In genomic region chr22:24156915-24157782, GRCh38 we compare ENCODE assay signal across 8 cellular contexts. TPM values are rescaled to one million over a fixed set of nuclear protein-coding genes. Genes with fewer than 3 reads are reported as not detected.
DNase-seq lines count a peak whose midpoint lies in the region; ATAC-seq and TF ChIP-seq lines count a peak whose summit lies in the region.

No MANE protein-coding gene starts in this region.

- peak; percentile 73 for TF ChIP-seq POLR2A in Raji (IDR thresholded peaks at IDR 0.05; ENCODE audit: insufficient read depth, low read depth, low read length)

- DNase-seq in Daoy (ENCODE audit: low read depth) (peak; percentile 87), KG1 (lab: John Stamatoyannopoulos, UW) (peak; percentile 68), foreskin keratinocyte (peak; percentile 41 to 57), neuronal stem cell (ENCODE audit: low spot score) (peak; percentile 77), substantia nigra (lab: John Stamatoyannopoulos, UW) (peak in 42 of 49 donors; percentile 7 to 83 (median 45))
- DNase-seq in activated effector memory CD4-positive, alpha-beta T cell treated with anti-CD3 and anti-CD28 coated beads, Interleukin-2, amount 50 U/mL, for 16 hours, result peak; percentile 94

- no peaks in the 10 kb centered on the region for H3K27me3 ChIP-seq in foreskin keratinocyte
- H3K27me3 ChIP-seq in neuronal stem cell (ENCODE audit: control insufficient read depth in 3 of 3, insufficient read depth in 3 of 3, low read depth in 1 of 3, low read length in 3 of 3), result peaks cover 0 to 15% (median 0%) of the 10 kb centered on the region in 3 experiments

- H3K4ac ChIP-seq in neuronal stem cell (ENCODE audit: low read length), result no peak overlapping the region

- H3K23ac ChIP-seq in neuronal stem cell (ENCODE audit: low read depth, low read length, poor library complexity), result peak overlapping the region; percentile 76

- H3K4me1 ChIP-seq in foreskin keratinocyte, result peaks cover 3% of the 10 kb centered on the region
- peaks cover 13% of the 10 kb centered on the region in 2 donors for H3K4me1 ChIP-seq in neuronal stem cell (ENCODE audit: control insufficient read depth in 2 of 2, insufficient read depth in 1 of 2, low read depth in 1 of 2, low read length in 2 of 2)

- H3K4me2 ChIP-seq in neuronal stem cell (ENCODE audit: insufficient read depth, low read length, poor library complexity, severe bottlenecking), result peak overlapping the region; percentile 99

- H4K8ac ChIP-seq in neuronal stem cell (ENCODE audit: low read depth, low read length), result no peak overlapping the region

- peaks cover 3 to 23% of the 10 kb centered on the region in 2 donors for H3K36me3 ChIP-seq in neuronal stem cell (replicated peaks in 1 of 2; ENCODE audit: control insufficient read depth in 2 of 2, insufficient read depth in 2 of 2, low read length in 2 of 2)

- ATAC-seq in GM21723 (IDR thresholded peaks at IDR 0.05; ENCODE audit: unreplicated experiment) (peak; percentile 78), foreskin keratinocyte (peak; percentile 87)

- no peak overlapping the region for H3K14ac ChIP-seq in neuronal stem cell (ENCODE audit: low read length)

- H2BK5ac ChIP-seq in neuronal stem cell (ENCODE audit: low read length), result peak overlapping the region; percentile 26

- peak; percentile 89 for TF ChIP-seq CTCF in foreskin keratinocyte (conservative IDR thresholded peaks at IDR 0.05)

- H2BK120ac ChIP-seq in neuronal stem cell (ENCODE audit: low read depth, low read length), result no peak overlapping the region

- peak overlapping the region; percentile 41 for H2AFZ ChIP-seq in neuronal stem cell (ENCODE audit: low read length)

- H3K27ac ChIP-seq in foreskin keratinocyte (no peak overlapping the region), neuronal stem cell (replicated peaks; ENCODE audit: low read length) (no peak overlapping the region), substantia nigra (ENCODE audit: low read depth, low read length, poor library complexity, severe bottlenecking) (peak overlapping the region; percentile 51)

- no CpG with 5 or more reads among the region's 22 CpGs for WGBS in neuronal stem cell (ENCODE audit: extremely low coverage in 2 of 2, insufficient read length in 2 of 2, insufficient replicate concordance in 1 of 2), 2 donors

- peak overlapping the region; percentile 93 for H2AK5ac ChIP-seq in neuronal stem cell (ENCODE audit: low read depth, low read length)

- peaks cover 2% of the 10 kb centered on the region for H3K79me1 ChIP-seq in neuronal stem cell (ENCODE audit: low read depth, low read length)

- H2BK15ac ChIP-seq in neuronal stem cell (ENCODE audit: low read length), result peak overlapping the region; percentile 30

- H2BK12ac ChIP-seq in neuronal stem cell (ENCODE audit: low read length), result no peak overlapping the region

- H3K9ac ChIP-seq in neuronal stem cell (ENCODE audit: low read depth, low read length, poor library complexity), result no peak overlapping the region

- no peaks in the 10 kb centered on the region for H3K9me3 ChIP-seq in neuronal stem cell (replicated peaks in 1 of 2; ENCODE audit: control insufficient read depth in 2 of 2, insufficient read depth in 1 of 2, low read depth in 1 of 2, low read length in 2 of 2)

- H3K18ac ChIP-seq in neuronal stem cell (ENCODE audit: low read length), result peak overlapping the region; percentile 55

- peak overlapping the region; percentile 33 to 78 for H3K4me3 ChIP-seq in neuronal stem cell (ENCODE audit: low read length in 2 of 2)

- H4K91ac ChIP-seq in neuronal stem cell (ENCODE audit: low read depth, low read length, poor library complexity), result no peak overlapping the region

RNA-seq across cellular contexts. Expression of gene SUSD2, which starts 24.1 kb away (rescaled TPM):
- total RNA-seq in Daoy (2014; rRNA removed; shearing (Covaris generic)), result 0.29 TPM in 1 of 2 replicates, not detected in the other
- total RNA-seq in foreskin keratinocyte, result 0.03 and 0.04 TPM in 2 replicates
- 0.04 TPM in 1 of 2 replicates, not detected in the other for polyA plus RNA-seq in foreskin keratinocyte
- polyA plus RNA-seq in neuronal stem cell (2013, experiment 1 of 2), result 0.25 TPM
- polyA plus RNA-seq in neuronal stem cell (2013, experiment 2 of 2), result 0.18 TPM
